ENCODE assay signal across 2 cellular contexts in genomic region chr3:76824658-76825310, GRCh38.
A peak's percentile ranks its signal among the peaks of the same experiment; 100 is the strongest.
TF ChIP-seq lines count a peak whose summit lies in the region.

No MANE protein-coding gene starts in this region.

TF ChIP-seq in HEK293, 187 proteins besides CTCF, POLR2A, EP300 and RAD21:
- TF ChIP-seq OSR2 (tag by site-specific recombination; IDR thresholded peaks at IDR 0.05) (peak; percentile 53), ZNF335 (tag by site-specific recombination; conservative IDR thresholded peaks at IDR 0.05) (no peak), WT1 (tag by site-specific recombination; IDR thresholded peaks at IDR 0.05) (peak; percentile 25; the same call in 1 of the 2 replicates), ZNF140 (tag by site-specific recombination; IDR thresholded peaks at IDR 0.05) (no peak), ZNF2 (tag by site-specific recombination; IDR thresholded peaks at IDR 0.05) (no peak)
TF ChIP-seq in HEK293: peak in this region for 2.

TF ChIP-seq in H1, 55 proteins besides CTCF, POLR2A, EP300 and RAD21:
- TF ChIP-seq TAF1 (IDR thresholded peaks at IDR 0.05; ENCODE audit: low read depth, low read length) (no peak), SP1 (IDR thresholded peaks at IDR 0.05; ENCODE audit: low read depth, low read length) (no peak), CREB1 (IDR thresholded peaks at IDR 0.05) (no peak), GABPA (IDR thresholded peaks at IDR 0.05; ENCODE audit: borderline replicate concordance, insufficient read depth, low read length) (no peak), SP4 (IDR thresholded peaks at IDR 0.05; ENCODE audit: low read length) (no peak), USF2 (IDR thresholded peaks at IDR 0.05; ENCODE audit: low read length) (no peak), KDM5A (IDR thresholded peaks at IDR 0.05; ENCODE audit: low read length) (no peak), BCL11A (IDR thresholded peaks at IDR 0.05; ENCODE audit: low read depth in 2 of 2, low read length in 2 of 2) (no peak), CHD2 (IDR thresholded peaks at IDR 0.05; ENCODE audit: low read length) (no peak), PHF8 (conservative IDR thresholded peaks at IDR 0.05; ENCODE audit: low read depth, low read length) (no peak), SAP30 (IDR thresholded peaks at IDR 0.05; ENCODE audit: insufficient read depth, insufficient replicate concordance, low read length) (no peak)
